8 cellular contexts compared by ENCODE assay signal in the genomic region with DNA sequence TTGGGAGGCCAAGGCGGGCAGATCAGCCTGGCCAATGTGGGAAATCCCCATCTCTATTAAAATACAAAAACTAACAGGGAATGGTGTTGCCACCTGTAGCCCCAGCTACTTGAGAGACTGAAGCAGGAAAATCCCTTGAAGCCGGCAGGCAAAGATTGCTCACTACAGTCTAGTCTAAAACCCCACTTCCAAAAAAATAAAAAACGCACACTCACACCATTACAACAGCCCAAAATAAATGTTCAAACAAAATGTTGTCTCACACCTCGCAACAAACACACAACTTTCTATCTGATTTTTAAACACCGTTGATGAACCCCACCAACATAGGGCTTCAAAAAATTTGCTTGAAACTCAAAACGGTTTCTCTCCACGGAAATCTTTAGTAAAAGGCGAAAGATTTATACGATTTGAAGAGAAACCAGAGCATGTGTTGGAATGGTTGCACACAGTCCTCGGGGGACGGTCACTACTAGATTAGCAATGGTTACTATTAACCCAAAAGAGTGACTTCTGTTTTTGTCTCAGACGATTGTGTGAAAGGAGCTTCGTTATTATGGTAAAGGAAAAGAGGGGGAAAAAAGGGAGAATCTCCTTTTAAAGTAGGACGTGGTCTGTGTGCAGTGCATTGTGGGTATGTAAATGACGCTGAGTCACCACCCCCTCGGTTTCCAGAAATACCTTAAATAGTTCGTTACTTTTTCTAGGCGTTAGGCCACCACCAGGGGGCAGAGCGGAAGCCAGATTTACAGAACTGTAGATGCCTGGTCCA. TPM values are rescaled to one million over a fixed set of nuclear protein-coding genes. Genes with fewer than 3 reads are reported as not detected.
DNase-seq lines count a peak whose midpoint lies in the region; ATAC-seq and TF ChIP-seq lines count a peak whose summit lies in the region.

RNU5D-1 (minus strand) TSS at position 430 of the 772 bp plus-strand sequence.

- no peaks in the 10 kb centered on the region for H4K20me1 ChIP-seq in IMR-90 (ENCODE audit: insufficient read depth, low read length)
- no peaks in the 10 kb centered on the region for H4K20me1 ChIP-seq in OCI-LY3 (ENCODE audit: insufficient read depth, low read length)

- CTCF ChIA-PET in IMR-90 (lab: Yijun Ruan, JAX), result interaction anchor here (0.6 to 3.1 kb wide), 10 partner anchors 9 to 260 kb away, joined by 3 to 10 read pairs (median 4); partner anchors contain the start of gene KIF2C

- H3K4me2 ChIP-seq in IMR-90 (ENCODE audit: low read depth, low read length) (peak within 1 kb of the TSS; percentile 59), OCI-LY3 (ENCODE audit: low read length) (peak within 1 kb of the TSS; percentile 93)

- TF ChIP-seq CTCF in IMR-90 (conservative IDR thresholded peaks at IDR 0.05; ENCODE audit: low read depth, low read length) (peak; percentile 89), OCI-LY3 (IDR thresholded peaks at IDR 0.05; ENCODE audit: low read depth, low read length) (peak; percentile 61)

- H2BK15ac ChIP-seq in IMR-90 (ENCODE audit: low read depth, low read length), result peak within 1 kb of the TSS; percentile 44; the same call in 1 of the 3 replicates

- H3K9me1 ChIP-seq in IMR-90 (ENCODE audit: insufficient read depth, low read length), result 0 out of 2 replicates have a peak, but pooled peaks cover 3% of the 10 kb centered on the region

- TF ChIP-seq POLR2A in IMR-90 (IDR thresholded peaks at IDR 0.05; ENCODE audit: low read depth, low read length) (peak; percentile 99), erythroblast (IDR thresholded peaks at IDR 0.05; ENCODE audit: low read length) (peak; percentile 100)

- peak within 1 kb of the TSS; percentile 96 for H3K23ac ChIP-seq in IMR-90 (ENCODE audit: low read depth, low read length)

- H3K18ac ChIP-seq in IMR-90 (ENCODE audit: low read depth, low read length), result peak within 1 kb of the TSS; percentile 67

- H4K5ac ChIP-seq in IMR-90 (ENCODE audit: low read depth, low read length), result peak within 1 kb of the TSS; percentile 38

- H2AK5ac ChIP-seq in IMR-90 (ENCODE audit: low read depth, low read length), result peak within 1 kb of the TSS; percentile 54; the same call in 1 of the 2 replicates

- BruUV-seq in IMR-90 (replicated peaks; lab: Mats Ljungman, UMichigan), result TSS peak; percentile 100

- H4K8ac ChIP-seq in IMR-90 (ENCODE audit: low read depth in 2 of 2, low read length in 2 of 2), result peak within 1 kb of the TSS; percentile 31 to 93

- peak within 1 kb of the TSS; percentile 99 for H2BK5ac ChIP-seq in IMR-90 (ENCODE audit: low read depth, low read length, poor library complexity, severe bottlenecking)

- peak within 1 kb of the TSS; percentile 91 for H3K56ac ChIP-seq in IMR-90 (ENCODE audit: extremely low read depth, insufficient read depth, low read length)

- in situ Hi-C loops in IMR-90 (cut with MboI; ENCODE audit: low sequenced_read_pairs), result no loop called here

- DNase-seq in DMS153 (lab: John Stamatoyannopoulos, UW), result peak; percentile 97
- DNase-seq in IMR-90, result peak; percentile 98
- peak; percentile 92 for DNase-seq in activated T-cell treated with anti-CD3 and anti-CD28 coated beads for 24 hours (ENCODE audit: low read depth)
- DNase-seq in erythroblast (lab: John Stamatoyannopoulos, UW), result peak; percentile 97
- peak; percentile 98 for DNase-seq in stimulated activated CD8-positive, alpha-beta memory T cell treated with anti-CD3 and anti-CD28 coated beads, Interleukin-4, amount 100 ng/mL, for 48 hours

- peak; percentile 58 for TF ChIP-seq RAD21 in IMR-90 (IDR thresholded peaks at IDR 0.05; ENCODE audit: low read length)

- H3K4me1 ChIP-seq in IMR-90 (ENCODE audit: control insufficient read depth, insufficient read depth, low read length) (peaks cover 2% of the 10 kb centered on the region; the same call in 1 of the 2 replicates), OCI-LY3 (ENCODE audit: low read length) (peaks cover 21% of the 10 kb centered on the region), mucosa of stomach (ENCODE audit: control insufficient read depth, insufficient read depth, low read length) (peaks cover 5% of the 10 kb centered on the region)

- H3K4me3 ChIP-seq in IMR-90 (ENCODE audit: insufficient read depth, low read depth, low read length) (peak within 1 kb of the TSS; percentile 9; the same call in 1 of the 2 replicates), OCI-LY3 (ENCODE audit: low read length) (peak within 1 kb of the TSS; percentile 68), mucosa of stomach (ENCODE audit: low read length) (peak within 1 kb of the TSS; percentile 5)

- H2AFZ ChIP-seq in IMR-90 (replicated peaks; ENCODE audit: low read length, poor library complexity), result no peak within 1 kb of the TSS
- H2AFZ ChIP-seq in OCI-LY3 (ENCODE audit: low read depth, low read length), result peak within 1 kb of the TSS; percentile 88

- no peak within 1 kb of the TSS for H2AK9ac ChIP-seq in IMR-90 (replicated peaks; ENCODE audit: low read depth, low read length, poor library complexity)

- H3K27me3 ChIP-seq in IMR-90 (ENCODE audit: control insufficient read depth, insufficient read depth, low read length), result no peaks in the 10 kb centered on the region
- H3K27me3 ChIP-seq in OCI-LY3 (ENCODE audit: low read depth, low read length), result no peaks in the 10 kb centered on the region
- H3K27me3 ChIP-seq in mucosa of stomach (ENCODE audit: control insufficient read depth, insufficient read depth, low read length), result no peaks in the 10 kb centered on the region

- POLR2A ChIA-PET in IMR-90 (lab: Charles Lee; ENCODE audit: unreplicated experiment), result interaction anchor here (0.6 to 1.2 kb wide), 8 partner anchors 9 to 89 kb away, joined by 3 to 9 read pairs (median 4); partner anchors contain the start of gene BTBD19

- no peaks in the 10 kb centered on the region for H3K36me3 ChIP-seq in IMR-90 (ENCODE audit: control insufficient read depth, insufficient read depth, low read length)
- no peaks in the 10 kb centered on the region for H3K36me3 ChIP-seq in OCI-LY3 (replicated peaks; ENCODE audit: low read depth, low read length)
- no peaks in the 10 kb centered on the region for H3K36me3 ChIP-seq in mucosa of stomach (ENCODE audit: control insufficient read depth, insufficient read depth, low read length)

- H2BK20ac ChIP-seq in IMR-90 (ENCODE audit: low read depth, low read length), result peak within 1 kb of the TSS; percentile 92

- ATAC-seq in GM21529 (IDR thresholded peaks at IDR 0.05; ENCODE audit: unreplicated experiment) (peak; percentile 66), IMR-90 (ENCODE audit: low read depth) (peak; percentile 84)

- 0% methylated on average over 5 of the region's 19 CpGs; no CpG with 5 or more reads in 1 of the 2 experiments for WGBS in IMR-90 (ENCODE audit: extremely low coverage in 2 of 2, insufficient read length in 1 of 2), 2 experiments

- H3K79me1 ChIP-seq in IMR-90 (ENCODE audit: low read depth in 1 of 2, low read length in 2 of 2), result no peaks in the 10 kb centered on the region

- peak within 1 kb of the TSS; percentile 96 for H2BK120ac ChIP-seq in IMR-90 (ENCODE audit: low read depth, low read length)

- peak within 1 kb of the TSS; percentile 98 for H3K14ac ChIP-seq in IMR-90 (replicated peaks; ENCODE audit: low read depth, low read length)

- H3K4ac ChIP-seq in IMR-90 (ENCODE audit: low read depth, low read length), result peak within 1 kb of the TSS; percentile 94

- H3K9me3 ChIP-seq in IMR-90 (ENCODE audit: control insufficient read depth, insufficient read depth, low read length) (no peaks in the 10 kb centered on the region), OCI-LY3 (ENCODE audit: insufficient read depth, low read length) (no peaks in the 10 kb centered on the region), mucosa of stomach (ENCODE audit: control insufficient read depth, low read length) (no peaks in the 10 kb centered on the region)

- H4K91ac ChIP-seq in IMR-90 (ENCODE audit: insufficient read depth, low read depth, low read length), result peak within 1 kb of the TSS; percentile 91

- no peaks in the 10 kb centered on the region for H3K79me2 ChIP-seq in OCI-LY3 (ENCODE audit: low read length)

- intact Hi-C loops in IMR-90 (cut with micrococcal nuclease), result loop anchor here (2.0 to 5.0 kb wide), 4 partner anchors 46 to 571 kb away; partner anchors contain the start of genes BTBD19, DYNLT4, HECTD3 and UROD

- peak within 1 kb of the TSS; percentile 56; the same call in 1 of the 2 replicates for H3K9ac ChIP-seq in IMR-90 (ENCODE audit: low read depth, low read length)
- peak within 1 kb of the TSS; percentile 65 for H3K9ac ChIP-seq in OCI-LY3 (ENCODE audit: low read length)
- H3K9ac ChIP-seq in mucosa of stomach (ENCODE audit: low read length), result peak within 1 kb of the TSS; percentile 85

- dilution Hi-C loops in IMR-90 (cut with HindIII; ENCODE audit: low sequenced_read_pairs, unreplicated experiment), result no loop called here

- H3K27ac ChIP-seq in IMR-90 (ENCODE audit: insufficient read depth, low read length) (peak within 1 kb of the TSS; percentile 62), OCI-LY3 (ENCODE audit: low read length) (peak within 1 kb of the TSS; percentile 98)

TF ChIP-seq in IMR-90, 13 proteins besides CTCF, POLR2A, EP300 and RAD21:
- TF ChIP-seq FOS (IDR thresholded peaks at IDR 0.05; ENCODE audit: low read depth, low read length) (peak; percentile 64; the same call in 1 of the 2 replicates), MAZ (IDR thresholded peaks at IDR 0.05; ENCODE audit: borderline replicate concordance, low read depth, low read length) (peak; percentile 30), RCOR1 (IDR thresholded peaks at IDR 0.05; ENCODE audit: insufficient replicate concordance, low read length) (no peak), CEBPB (IDR thresholded peaks at IDR 0.05; ENCODE audit: low read depth, low read length) (0 out of 2 replicates have a peak, but pooled peaks have one; percentile 0), NFE2L2 (IDR thresholded peaks at IDR 0.05; ENCODE audit: low read depth, low read length) (peak; percentile 68), SMC3 (IDR thresholded peaks at IDR 0.05; ENCODE audit: low read depth, low read length) (peak; percentile 64), RFX5 (IDR thresholded peaks at IDR 0.05; ENCODE audit: low read depth, low read length) (no peak)
TF ChIP-seq in IMR-90: peak in this region for 5.

RNA-seq across cellular contexts. Expression of gene RNU5D-1, which starts in this region (rescaled TPM):
- total RNA-seq in IMR-90 (2012; rRNA removed), result not detected in 2 replicates
- polyA plus RNA-seq in IMR-90 (2012; rRNA removed), result not detected in 2 replicates
- polyA plus RNA-seq in IMR-90 (2012; cell fraction: cytosol; rRNA removed), result not detected in 2 replicates
- polyA plus RNA-seq in IMR-90 (2012; cell fraction: nucleus; rRNA removed; ENCODE audit: low replicate concordance), result not detected in 2 replicates

Comparison
In these comparisons a context has a peak if more than half of its experiments do, and no peak if none do; other contexts are left out.
1. Peak in every context shown above with its lines: DNase-seq, ATAC-seq, H3K4me3 ChIP-seq and H3K27ac ChIP-seq.
2. Peak in DNase-seq, ATAC-seq, H3K4me3 ChIP-seq, H3K27ac ChIP-seq, H3K9ac ChIP-seq and H3K4me2 ChIP-seq in IMR-90; RNA of the gene not detected or under 1 TPM.
3. H3K4me3 ChIP-seq: peak in every context shown above with its lines; median percentile 68 in OCI-LY3; 9 in IMR-90; 5 in mucosa of stomach.